ENCODE assay signal across 7 cellular contexts in genomic region chr16:84503751-84504395, GRCh38. TPM values are rescaled to one million over a fixed set of nuclear protein-coding genes. Genes with fewer than 3 reads are reported as not detected.
DNase-seq lines count a peak whose midpoint lies in the region; ATAC-seq and TF ChIP-seq lines count a peak whose summit lies in the region.

No MANE protein-coding gene starts in this region.

- intact Hi-C loops in Panc1 (cut with micrococcal nuclease; ENCODE audit: unreplicated experiment) = no loop called here

- 38 to 44% methylated on average over 11 to 13 of the region's 13 CpGs for WGBS in esophagus, 2 donors

- peak overlapping the region; percentile 75 for H3K27ac ChIP-seq in Panc1 (ENCODE audit: low read length)
- H3K27ac ChIP-seq in esophagus (ENCODE audit: low read depth in 2 of 2, low read length in 1 of 2) = peak overlapping the region; percentile 73 to 94
- peak overlapping the region; percentile 83 for H3K27ac ChIP-seq in osteoblast (ENCODE audit: low read depth, low read length)

- ATAC-seq in GM21717 (IDR thresholded peaks at IDR 0.05; ENCODE audit: unreplicated experiment) (peak; percentile 4), Panc1 (no peak; the same call in 1 of the 2 replicates), HG03280 (IDR thresholded peaks at IDR 0.05; ENCODE audit: unreplicated experiment) (no peak)

- CTCF ChIA-PET in Panc1 (lab: Charles Lee) = no interaction called here

- H3K4me3 ChIP-seq in Panc1 (ENCODE audit: low read depth in 2 of 2, low read length in 2 of 2) = peak overlapping the region; percentile 63 to 73
- H3K4me3 ChIP-seq in esophagus (ENCODE audit: low read depth in 1 of 2, low read length in 2 of 2) = peak overlapping the region; percentile 73 to 76
- H3K4me3 ChIP-seq in osteoblast (ENCODE audit: insufficient read depth, low read length) = peak overlapping the region; percentile 97

- H3K4me1 ChIP-seq in Panc1 (ENCODE audit: control insufficient read depth, insufficient read depth, low read length) = peaks cover 27% of the 10 kb centered on the region
- peaks cover 5 to 26% of the 10 kb centered on the region in 2 donors for H3K4me1 ChIP-seq in esophagus (ENCODE audit: control insufficient read depth in 2 of 2, insufficient read depth in 2 of 2, low read length in 1 of 2)
- peaks cover 32% of the 10 kb centered on the region for H3K4me1 ChIP-seq in osteoblast (ENCODE audit: insufficient read depth, low read length)

- in situ Hi-C loops in Panc1 (cut with HindIII; ENCODE audit: low pct_unique_long_range_greater_than_20kb, low sequenced_read_pairs) = no loop called here

- POLR2A ChIA-PET in Panc1 (lab: Charles Lee) = interaction anchor here (0.5 kb wide), 1 partner anchor 361 kb away, joined by 3 read pairs; no protein-coding TSS in a partner anchor

- H3K9me3 ChIP-seq in Panc1 (ENCODE audit: control insufficient read depth, insufficient read depth, low read depth, low read length) = no peaks in the 10 kb centered on the region
- H3K9me3 ChIP-seq in esophagus (ENCODE audit: control insufficient read depth in 2 of 2, insufficient read depth in 1 of 2, low read depth in 1 of 2, low read length in 1 of 2) = no peaks in the 10 kb centered on the region
- no peaks in the 10 kb centered on the region for H3K9me3 ChIP-seq in osteoblast (ENCODE audit: low read depth, low read length)

- H3K27me3 ChIP-seq in Panc1 (ENCODE audit: control insufficient read depth, insufficient read depth, low read length) (no peaks in the 10 kb centered on the region), esophagus (ENCODE audit: control insufficient read depth in 1 of 2, insufficient read depth in 2 of 2, low read length in 2 of 2) (no peaks in the 10 kb centered on the region), osteoblast (ENCODE audit: insufficient read depth, low read length) (no peaks in the 10 kb centered on the region)

- no TSS peak for BruUV-seq in Panc1 (replicated peaks; lab: Mats Ljungman, UMichigan)

- peak overlapping the region; percentile 83 for H3K4me2 ChIP-seq in osteoblast (ENCODE audit: insufficient read depth, low read length)

- no peak for DNase-seq in Panc1 (ENCODE audit: low read depth, low spot score)
- DNase-seq in osteoblast (ENCODE audit: insufficient read length, low spot score, missing footprints) = no peak
- no peak for DNase-seq in GM10266 (ENCODE audit: extremely low spot score)
- no peak for DNase-seq in NOMO-1 (lab: John Stamatoyannopoulos, UW; ENCODE audit: unreplicated experiment in 2 of 2)

- peaks cover 50% of the 10 kb centered on the region for H3K79me2 ChIP-seq in osteoblast (ENCODE audit: insufficient read depth, low read length)

- H4K20me1 ChIP-seq in osteoblast (ENCODE audit: insufficient read depth, low read length) = peaks cover 9% of the 10 kb centered on the region

- peak overlapping the region; percentile 71 for H2AFZ ChIP-seq in osteoblast (ENCODE audit: low read length)

- TF ChIP-seq CTCF in Panc1 (IDR thresholded peaks at IDR 0.05) (no peak), osteoblast (IDR thresholded peaks at IDR 0.05; ENCODE audit: extremely low read depth, low read depth, low read length) (no peak), GM10266 (IDR thresholded peaks at IDR 0.05; ENCODE audit: control insufficient read depth, insufficient read depth, low read depth, missing control alignments) (no peak)

- H3K36me3 ChIP-seq in Panc1 (ENCODE audit: control insufficient read depth, insufficient read depth, low read length) (no peaks in the 10 kb centered on the region; the same call in 1 of the 2 replicates), esophagus (ENCODE audit: control insufficient read depth in 2 of 2, insufficient read depth in 2 of 2, low read length in 1 of 2) (no peaks in the 10 kb centered on the region), osteoblast (ENCODE audit: insufficient read depth, low read length) (peaks cover 24% of the 10 kb centered on the region)

RNA-seq across cellular contexts. Expression of gene MEAK7, which starts 0.6 kb away (rescaled TPM):
- total RNA-seq in Panc1 (2021; ENCODE audit: unreplicated experiment) (17.2 TPM), osteoblast (24.2 and 27.7 TPM in 2 replicates)
- 16.2 TPM for polyA plus RNA-seq in Panc1 (2012; ENCODE audit: insufficient read length)
- polyA plus RNA-seq in esophagus = 10 to 100 TPM in 1 of 2 donors, 1 to 10 TPM in 1; 9.5 to 13.8 TPM
